1 cellular context compared by ENCODE assay signal in the genomic region with DNA sequence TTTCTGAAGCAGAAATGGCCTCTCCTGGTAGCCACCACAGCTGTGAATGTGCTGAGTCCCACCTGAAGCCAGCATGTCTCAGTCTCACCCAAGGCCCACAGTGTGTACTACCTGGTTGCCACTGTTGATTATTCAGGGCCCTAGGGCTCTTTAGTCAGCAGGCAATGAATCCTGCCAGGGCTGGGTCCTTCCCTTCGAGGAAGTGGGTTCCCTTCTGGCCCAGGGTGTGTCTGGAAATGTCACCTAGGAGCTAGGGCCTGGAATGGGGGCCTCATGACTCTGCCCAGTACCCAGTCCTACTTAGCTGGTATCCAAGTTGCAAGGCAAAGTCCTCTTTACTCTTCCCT.
TF ChIP-seq lines count a peak whose summit lies in the region.

No MANE protein-coding gene starts in this region.

TF ChIP-seq in GM23338, 12 proteins besides CTCF, POLR2A, EP300 and RAD21 (continued from another document):
- TF ChIP-seq, protein P1, sequence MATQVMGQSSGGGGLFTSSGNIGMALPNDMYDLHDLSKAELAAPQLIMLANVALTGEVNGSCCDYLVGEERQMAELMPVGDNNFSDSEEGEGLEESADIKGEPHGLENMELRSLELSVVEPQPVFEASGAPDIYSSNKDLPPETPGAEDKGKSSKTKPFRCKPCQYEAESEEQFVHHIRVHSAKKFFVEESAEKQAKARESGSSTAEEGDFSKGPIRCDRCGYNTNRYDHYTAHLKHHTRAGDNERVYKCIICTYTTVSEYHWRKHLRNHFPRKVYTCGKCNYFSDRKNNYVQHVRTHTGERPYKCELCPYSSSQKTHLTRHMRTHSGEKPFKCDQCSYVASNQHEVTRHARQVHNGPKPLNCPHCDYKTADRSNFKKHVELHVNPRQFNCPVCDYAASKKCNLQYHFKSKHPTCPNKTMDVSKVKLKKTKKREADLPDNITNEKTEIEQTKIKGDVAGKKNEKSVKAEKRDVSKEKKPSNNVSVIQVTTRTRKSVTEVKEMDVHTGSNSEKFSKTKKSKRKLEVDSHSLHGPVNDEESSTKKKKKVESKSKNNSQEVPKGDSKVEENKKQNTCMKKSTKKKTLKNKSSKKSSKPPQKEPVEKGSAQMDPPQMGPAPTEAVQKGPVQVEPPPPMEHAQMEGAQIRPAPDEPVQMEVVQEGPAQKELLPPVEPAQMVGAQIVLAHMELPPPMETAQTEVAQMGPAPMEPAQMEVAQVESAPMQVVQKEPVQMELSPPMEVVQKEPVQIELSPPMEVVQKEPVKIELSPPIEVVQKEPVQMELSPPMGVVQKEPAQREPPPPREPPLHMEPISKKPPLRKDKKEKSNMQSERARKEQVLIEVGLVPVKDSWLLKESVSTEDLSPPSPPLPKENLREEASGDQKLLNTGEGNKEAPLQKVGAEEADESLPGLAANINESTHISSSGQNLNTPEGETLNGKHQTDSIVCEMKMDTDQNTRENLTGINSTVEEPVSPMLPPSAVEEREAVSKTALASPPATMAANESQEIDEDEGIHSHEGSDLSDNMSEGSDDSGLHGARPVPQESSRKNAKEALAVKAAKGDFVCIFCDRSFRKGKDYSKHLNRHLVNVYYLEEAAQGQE (IDR thresholded peaks at IDR 0.05; ENCODE audit: unreplicated experiment) = no peak
- TF ChIP-seq STAT1 (IDR thresholded peaks at IDR 0.05; ENCODE audit: unreplicated experiment) (no peak), POLR2AphosphoS5 (IDR thresholded peaks at IDR 0.05; ENCODE audit: low read depth) (no peak), EZH2phosphoT487 (IDR thresholded peaks at IDR 0.05; ENCODE audit: unreplicated experiment) (no peak), NANOG (IDR thresholded peaks at IDR 0.05; ENCODE audit: borderline replicate concordance) (no peak), EZH2 (IDR thresholded peaks at IDR 0.05; ENCODE audit: low read depth, unreplicated experiment) (no peak)
TF ChIP-seq in GM23338: peak in this region for 0.
